Comparison of ENCODE assay signal across 28 cellular contexts in the genomic region with DNA sequence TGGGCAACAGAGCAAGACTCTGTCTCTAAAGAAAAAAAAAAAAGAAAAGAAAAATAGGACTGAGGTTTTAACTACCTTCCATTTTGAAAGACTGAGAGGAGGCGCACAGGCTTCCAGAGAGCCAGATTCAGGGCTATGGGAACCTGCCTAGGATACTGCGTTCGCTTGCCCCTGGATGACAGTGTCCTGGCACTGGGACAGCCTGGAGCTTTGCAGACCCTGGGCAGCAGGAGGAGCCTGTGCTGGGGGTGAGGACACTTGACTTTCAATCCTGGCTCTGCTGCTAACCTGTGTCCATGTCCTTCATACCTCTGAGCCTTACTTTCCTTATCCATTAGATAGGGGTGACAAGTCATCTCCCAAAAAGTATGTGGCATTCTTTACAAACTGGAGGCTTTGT. TPM values are rescaled to one million over a fixed set of nuclear protein-coding genes. Genes with fewer than 3 reads are reported as not detected.
"Had no signal": no experiment of that assay in that cellular context is flagged by ENCODE, and none has a peak within 500 bp of the region (broad histone marks: within the 10 kb centered on the region; RNA-seq: fewer than 3 reads in every experiment).

No MANE protein-coding gene starts in this region.

- ATAC-seq: body of pancreas, natural killer cell, T-helper 17 cell had no signal

- H3K4me1 ChIP-seq: adrenal gland, right lobe of liver, transverse colon had no signal

- DNase-seq: activated B cell treated with CpG ODN at 0.5 μM for 24 hours; activated CD4-positive, alpha-beta T cell treated with anti-CD3 and anti-CD28 coated beads, Interleukin-2, amount 50 U/mL, for 4 hours; activated effector memory CD4-positive, alpha-beta T cell treated with anti-CD3 and anti-CD28 coated beads, Interleukin-2, amount 50 U/mL, for 16 hours; activated naive CD4-positive, alpha-beta T cell treated with anti-CD3 and anti-CD28 coated beads for 36 hours; activated naive CD8-positive, alpha-beta T cell treated with anti-CD3 and anti-CD28 coated beads for 36 hours; adrenal gland; aorta; body of pancreas; dorsolateral prefrontal cortex; effector memory CD4-positive, alpha-beta T cell; glutamatergic neuron; hippocampal formation; immature natural killer cell; kidney; mesendoderm; natural killer cell; right lobe of liver; stimulated activated CD4-positive, alpha-beta T cell treated with anti-CD3 and anti-CD28 coated beads, Interleukin-2, amount 100 ng/mL, for 48 hours; stimulated activated naive CD4-positive, alpha-beta T cell treated with Interleukin-2 at 50 U/mL for 16 hours; T-helper 17 cell; T1000; testis; transverse colon had no signal

- H3K4me3 Mint-ChIP-seq: activated B cell treated with CpG ODN at 0.5 μM for 24 hours; activated naive CD4-positive, alpha-beta T cell treated with anti-CD3 and anti-CD28 coated beads for 36 hours; activated naive CD8-positive, alpha-beta T cell treated with anti-CD3 and anti-CD28 coated beads for 36 hours; activated T-helper 1 cell treated with anti-CD3 and anti-CD28 coated beads, Interleukin-12 subunit alpha, Interleukin-12 subunit beta, Interleukin-2, Interleukin-4 antibody, amounts not matched to agents 30 ng/mL and 10 ng/mL and 1 ng/mL, durations not matched to agents 14 hours and 24 hours and 36 hours; immature natural killer cell; natural killer cell; T-helper 17 cell had no signal

- H3K27me3 ChIP-seq: adrenal gland, body of pancreas, cardiac muscle cell, dorsolateral prefrontal cortex, right lobe of liver, testis, transverse colon had no signal

- H3K9me3 ChIP-seq: adrenal gland, body of pancreas, right lobe of liver, testis, transverse colon had no signal

- H3K36me3 Mint-ChIP-seq: activated naive CD8-positive, alpha-beta T cell treated with anti-CD3 and anti-CD28 coated beads for 36 hours; immature natural killer cell; natural killer cell had no signal

- H3K36me3 ChIP-seq: cardiac muscle cell, transverse colon had no signal

- H3K27ac ChIP-seq: adrenal gland, body of pancreas, cardiac muscle cell, coronary artery, dorsolateral prefrontal cortex, right lobe of liver, testis, transverse colon had no signal

- H3K4me1 Mint-ChIP-seq: activated B cell treated with CpG ODN at 0.5 μM for 24 hours; activated naive CD8-positive, alpha-beta T cell treated with anti-CD3 and anti-CD28 coated beads for 36 hours; immature natural killer cell; natural killer cell had no signal

- H3K4me3 ChIP-seq: adrenal gland, body of pancreas, cardiac muscle cell, coronary artery, dorsolateral prefrontal cortex, lung, right lobe of liver, testis, transverse colon had no signal

- H3K9me3 Mint-ChIP-seq: activated B cell treated with CpG ODN at 0.5 μM for 24 hours; activated naive CD4-positive, alpha-beta T cell treated with anti-CD3 and anti-CD28 coated beads for 36 hours; activated naive CD8-positive, alpha-beta T cell treated with anti-CD3 and anti-CD28 coated beads for 36 hours; activated T-helper 1 cell treated with anti-CD3 and anti-CD28 coated beads, Interleukin-12 subunit alpha, Interleukin-12 subunit beta, Interleukin-2, Interleukin-4 antibody, amounts not matched to agents 30 ng/mL and 10 ng/mL and 1 ng/mL, durations not matched to agents 14 hours and 24 hours and 36 hours; immature natural killer cell; natural killer cell had no signal

- H3K27ac Mint-ChIP-seq: activated B cell treated with CpG ODN at 0.5 μM for 24 hours; activated naive CD4-positive, alpha-beta T cell treated with anti-CD3 and anti-CD28 coated beads for 36 hours; activated naive CD8-positive, alpha-beta T cell treated with anti-CD3 and anti-CD28 coated beads for 36 hours; activated T-helper 1 cell treated with anti-CD3 and anti-CD28 coated beads, Interleukin-12 subunit alpha, Interleukin-12 subunit beta, Interleukin-2, Interleukin-4 antibody, amounts not matched to agents 30 ng/mL and 10 ng/mL and 1 ng/mL, durations not matched to agents 14 hours and 24 hours and 36 hours; immature natural killer cell; natural killer cell; T-helper 17 cell had no signal

RNA-seq across cellular contexts. Expression of a gene that starts 31.2 kb away (rescaled TPM):
- total RNA-seq: natural killer cell, T-helper 17 cell had no signal
- polyA plus RNA-seq: immature natural killer cell had no signal

RNA-seq across cellular contexts. Expression of a gene that starts 37.7 kb away (rescaled TPM):
- total RNA-seq: activated B cell treated with CpG ODN at 0.5 μM for 24 hours; activated naive CD4-positive, alpha-beta T cell treated with anti-CD3 and anti-CD28 coated beads for 36 hours; activated naive CD8-positive, alpha-beta T cell treated with anti-CD3 and anti-CD28 coated beads for 36 hours; activated T-helper 1 cell treated with anti-CD3 and anti-CD28 coated beads, Interleukin-12 subunit alpha, Interleukin-12 subunit beta, Interleukin-2, Interleukin-4 antibody, amounts not matched to agents 30 ng/mL and 10 ng/mL and 1 ng/mL, durations not matched to agents 14 hours and 24 hours and 36 hours; mononuclear cell; natural killer cell; T-helper 17 cell had no signal
- polyA plus RNA-seq: immature natural killer cell had no signal
